ENCODE assay signal across 2 cellular contexts in the genomic region with DNA sequence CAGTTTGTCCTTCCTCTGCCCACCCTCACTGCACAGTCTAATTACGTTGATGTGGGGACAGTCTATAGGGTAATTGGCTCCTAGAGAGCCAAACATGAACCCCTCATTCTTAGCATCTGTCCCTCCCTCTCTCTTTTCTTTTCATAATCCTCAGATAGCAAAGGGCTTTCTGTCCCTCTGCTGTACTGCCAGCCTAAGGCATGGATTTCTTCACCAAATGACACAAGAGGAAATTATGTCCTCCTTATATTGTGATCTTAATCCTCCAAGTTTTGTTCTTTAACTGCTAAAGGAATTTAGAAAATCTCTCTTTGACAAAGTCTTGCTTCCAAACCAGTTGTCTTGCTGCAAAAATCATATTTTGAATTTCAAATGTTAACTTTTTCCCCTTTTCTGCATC.
TF ChIP-seq lines count a peak whose summit lies in the region.

No MANE protein-coding gene starts in this region.

TF ChIP-seq in SK-N-SH, 30 proteins besides CTCF, POLR2A, EP300 and RAD21:
- TF ChIP-seq, protein P1, sequence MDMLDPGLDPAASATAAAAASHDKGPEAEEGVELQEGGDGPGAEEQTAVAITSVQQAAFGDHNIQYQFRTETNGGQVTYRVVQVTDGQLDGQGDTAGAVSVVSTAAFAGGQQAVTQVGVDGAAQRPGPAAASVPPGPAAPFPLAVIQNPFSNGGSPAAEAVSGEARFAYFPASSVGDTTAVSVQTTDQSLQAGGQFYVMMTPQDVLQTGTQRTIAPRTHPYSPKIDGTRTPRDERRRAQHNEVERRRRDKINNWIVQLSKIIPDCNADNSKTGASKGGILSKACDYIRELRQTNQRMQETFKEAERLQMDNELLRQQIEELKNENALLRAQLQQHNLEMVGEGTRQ (IDR thresholded peaks at IDR 0.05; ENCODE audit: borderline replicate concordance, low read depth, low read length), result no peak
- TF ChIP-seq, protein P2, sequence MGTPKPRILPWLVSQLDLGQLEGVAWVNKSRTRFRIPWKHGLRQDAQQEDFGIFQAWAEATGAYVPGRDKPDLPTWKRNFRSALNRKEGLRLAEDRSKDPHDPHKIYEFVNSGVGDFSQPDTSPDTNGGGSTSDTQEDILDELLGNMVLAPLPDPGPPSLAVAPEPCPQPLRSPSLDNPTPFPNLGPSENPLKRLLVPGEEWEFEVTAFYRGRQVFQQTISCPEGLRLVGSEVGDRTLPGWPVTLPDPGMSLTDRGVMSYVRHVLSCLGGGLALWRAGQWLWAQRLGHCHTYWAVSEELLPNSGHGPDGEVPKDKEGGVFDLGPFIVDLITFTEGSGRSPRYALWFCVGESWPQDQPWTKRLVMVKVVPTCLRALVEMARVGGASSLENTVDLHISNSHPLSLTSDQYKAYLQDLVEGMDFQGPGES (IDR thresholded peaks at IDR 0.05; ENCODE audit: low read depth, low read length), result no peak
- TF ChIP-seq FOSL2 (IDR thresholded peaks at IDR 0.05; ENCODE audit: borderline replicate concordance, low read depth) (no peak), TEAD4 (IDR thresholded peaks at IDR 0.05; ENCODE audit: borderline replicate concordance, insufficient read depth) (no peak), POLR2AphosphoS5 (IDR thresholded peaks at IDR 0.05; ENCODE audit: low read depth, low read length) (no peak), SMC3 (IDR thresholded peaks at IDR 0.05; ENCODE audit: low read depth, low read length) (no peak), SIN3A (IDR thresholded peaks at IDR 0.05; ENCODE audit: borderline replicate concordance, low read depth, low read length) (no peak), MEF2A (IDR thresholded peaks at IDR 0.05; ENCODE audit: borderline replicate concordance, low read depth) (no peak), TAF1 (IDR thresholded peaks at IDR 0.05; ENCODE audit: borderline replicate concordance, low read depth, low read length) (no peak)

TF ChIP-seq in SK-N-SH treated with all-trans-retinoic acid at 6 μM for 48 hours, 23 proteins besides CTCF, POLR2A, EP300 and RAD21:
- TF ChIP-seq ISL1 (CRISPR knock-in tag; IDR thresholded peaks at IDR 0.05) (no peak), PPARA (CRISPR knock-in tag; IDR thresholded peaks at IDR 0.05; ENCODE audit: borderline replicate concordance) (no peak), TCF4 (CRISPR knock-in tag; IDR thresholded peaks at IDR 0.05; ENCODE audit: borderline replicate concordance) (no peak), GLIS3 (CRISPR knock-in tag; IDR thresholded peaks at IDR 0.05) (no peak), BACH2 (CRISPR knock-in tag; IDR thresholded peaks at IDR 0.05; ENCODE audit: borderline replicate concordance) (no peak), ZNF565 (CRISPR knock-in tag; conservative IDR thresholded peaks at IDR 0.05; ENCODE audit: low read depth) (no peak), ZNF8 (CRISPR knock-in tag; IDR thresholded peaks at IDR 0.05) (no peak), ZFP30 (CRISPR knock-in tag; IDR thresholded peaks at IDR 0.05) (no peak), ARNTL (CRISPR knock-in tag; IDR thresholded peaks at IDR 0.05; ENCODE audit: borderline replicate concordance, low read depth) (no peak), RARB (CRISPR knock-in tag; IDR thresholded peaks at IDR 0.05) (no peak)
- TF ChIP-seq, protein P3, sequence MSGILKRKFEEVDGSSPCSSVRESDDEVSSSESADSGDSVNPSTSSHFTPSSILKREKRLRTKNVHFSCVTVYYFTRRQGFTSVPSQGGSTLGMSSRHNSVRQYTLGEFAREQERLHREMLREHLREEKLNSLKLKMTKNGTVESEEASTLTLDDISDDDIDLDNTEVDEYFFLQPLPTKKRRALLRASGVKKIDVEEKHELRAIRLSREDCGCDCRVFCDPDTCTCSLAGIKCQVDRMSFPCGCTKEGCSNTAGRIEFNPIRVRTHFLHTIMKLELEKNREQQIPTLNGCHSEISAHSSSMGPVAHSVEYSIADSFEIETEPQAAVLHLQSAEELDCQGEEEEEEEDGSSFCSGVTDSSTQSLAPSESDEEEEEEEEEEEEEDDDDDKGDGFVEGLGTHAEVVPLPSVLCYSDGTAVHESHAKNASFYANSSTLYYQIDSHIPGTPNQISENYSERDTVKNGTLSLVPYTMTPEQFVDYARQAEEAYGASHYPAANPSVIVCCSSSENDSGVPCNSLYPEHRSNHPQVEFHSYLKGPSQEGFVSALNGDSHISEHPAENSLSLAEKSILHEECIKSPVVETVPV (CRISPR knock-in tag; IDR thresholded peaks at IDR 0.05), result no peak
- TF ChIP-seq, protein P4, sequence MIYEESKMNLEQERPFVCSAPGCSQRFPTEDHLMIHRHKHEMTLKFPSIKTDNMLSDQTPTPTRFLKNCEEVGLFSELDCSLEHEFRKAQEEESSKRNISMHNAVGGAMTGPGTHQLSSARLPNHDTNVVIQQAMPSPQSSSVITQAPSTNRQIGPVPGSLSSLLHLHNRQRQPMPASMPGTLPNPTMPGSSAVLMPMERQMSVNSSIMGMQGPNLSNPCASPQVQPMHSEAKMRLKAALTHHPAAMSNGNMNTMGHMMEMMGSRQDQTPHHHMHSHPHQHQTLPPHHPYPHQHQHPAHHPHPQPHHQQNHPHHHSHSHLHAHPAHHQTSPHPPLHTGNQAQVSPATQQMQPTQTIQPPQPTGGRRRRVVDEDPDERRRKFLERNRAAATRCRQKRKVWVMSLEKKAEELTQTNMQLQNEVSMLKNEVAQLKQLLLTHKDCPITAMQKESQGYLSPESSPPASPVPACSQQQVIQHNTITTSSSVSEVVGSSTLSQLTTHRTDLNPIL (CRISPR knock-in tag; IDR thresholded peaks at IDR 0.05; ENCODE audit: low read depth), result no peak
- TF ChIP-seq, protein P5, sequence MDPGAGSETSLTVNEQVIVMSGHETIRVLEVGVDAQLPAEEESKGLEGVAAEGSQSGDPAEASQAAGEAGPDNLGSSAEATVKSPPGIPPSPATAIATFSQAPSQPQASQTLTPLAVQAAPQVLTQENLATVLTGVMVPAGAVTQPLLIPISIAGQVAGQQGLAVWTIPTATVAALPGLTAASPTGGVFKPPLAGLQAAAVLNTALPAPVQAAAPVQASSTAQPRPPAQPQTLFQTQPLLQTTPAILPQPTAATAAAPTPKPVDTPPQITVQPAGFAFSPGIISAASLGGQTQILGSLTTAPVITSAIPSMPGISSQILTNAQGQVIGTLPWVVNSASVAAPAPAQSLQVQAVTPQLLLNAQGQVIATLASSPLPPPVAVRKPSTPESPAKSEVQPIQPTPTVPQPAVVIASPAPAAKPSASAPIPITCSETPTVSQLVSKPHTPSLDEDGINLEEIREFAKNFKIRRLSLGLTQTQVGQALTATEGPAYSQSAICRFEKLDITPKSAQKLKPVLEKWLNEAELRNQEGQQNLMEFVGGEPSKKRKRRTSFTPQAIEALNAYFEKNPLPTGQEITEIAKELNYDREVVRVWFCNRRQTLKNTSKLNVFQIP (CRISPR knock-in tag; IDR thresholded peaks at IDR 0.05; ENCODE audit: borderline replicate concordance, low read depth), result no peak
- TF ChIP-seq, protein P6, sequence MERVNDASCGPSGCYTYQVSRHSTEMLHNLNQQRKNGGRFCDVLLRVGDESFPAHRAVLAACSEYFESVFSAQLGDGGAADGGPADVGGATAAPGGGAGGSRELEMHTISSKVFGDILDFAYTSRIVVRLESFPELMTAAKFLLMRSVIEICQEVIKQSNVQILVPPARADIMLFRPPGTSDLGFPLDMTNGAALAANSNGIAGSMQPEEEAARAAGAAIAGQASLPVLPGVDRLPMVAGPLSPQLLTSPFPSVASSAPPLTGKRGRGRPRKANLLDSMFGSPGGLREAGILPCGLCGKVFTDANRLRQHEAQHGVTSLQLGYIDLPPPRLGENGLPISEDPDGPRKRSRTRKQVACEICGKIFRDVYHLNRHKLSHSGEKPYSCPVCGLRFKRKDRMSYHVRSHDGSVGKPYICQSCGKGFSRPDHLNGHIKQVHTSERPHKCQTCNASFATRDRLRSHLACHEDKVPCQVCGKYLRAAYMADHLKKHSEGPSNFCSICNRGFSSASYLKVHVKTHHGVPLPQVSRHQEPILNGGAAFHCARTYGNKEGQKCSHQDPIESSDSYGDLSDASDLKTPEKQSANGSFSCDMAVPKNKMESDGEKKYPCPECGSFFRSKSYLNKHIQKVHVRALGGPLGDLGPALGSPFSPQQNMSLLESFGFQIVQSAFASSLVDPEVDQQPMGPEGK (CRISPR knock-in tag; IDR thresholded peaks at IDR 0.05; ENCODE audit: borderline replicate concordance), result no peak
